26 cellular contexts compared by ENCODE assay signal in genomic region chr19:35144259-35144599, GRCh38. TPM values are rescaled to one million over a fixed set of nuclear protein-coding genes. Genes with fewer than 3 reads are reported as not detected.
DNase-seq lines count a peak whose midpoint lies in the region; FAIRE-seq and TF ChIP-seq lines count a peak whose summit lies in the region.
"Had no signal": no experiment of that assay in that cellular context is flagged by ENCODE, and none has a peak within 500 bp of the region (broad histone marks: within the 10 kb centered on the region; RNA-seq: fewer than 3 reads in every experiment).

No MANE protein-coding gene starts in this region.

- peak overlapping the region; percentile 27 for H3K27ac Mint-ChIP-seq in Calu3 (ENCODE audit: unreplicated experiment)
- H3K27ac Mint-ChIP-seq: activated T-cell treated with anti-CD3 and anti-CD28 coated beads, Interleukin-2, amount 50 U/mL, for 24 hours had no signal

- no peak overlapping the region for H2BK120ac ChIP-seq in mesendoderm (ENCODE audit: low read depth, low read length)

- H3K27me3 ChIP-seq in mesendoderm (ENCODE audit: insufficient read depth, low read length, poor library complexity) = peaks cover 6% of the 10 kb centered on the region
- H3K27me3 ChIP-seq: right lobe of liver had no signal

- peaks cover 4% of the 10 kb centered on the region for H3K4me1 ChIP-seq in mesendoderm (ENCODE audit: control insufficient read depth, low read depth, low read length)

- H3K36me3 Mint-ChIP-seq in Calu3 (ENCODE audit: insufficient read depth, unreplicated experiment) = peaks cover 22% of the 10 kb centered on the region

- no peak overlapping the region for H2BK5ac ChIP-seq in mesendoderm (ENCODE audit: low read length)

- H3K9ac ChIP-seq in mesendoderm (ENCODE audit: low read length) = no peak overlapping the region

- no peak overlapping the region for H3K4ac ChIP-seq in mesendoderm (ENCODE audit: low read depth, low read length)

- no CpG with 5 or more reads among the region's 6 CpGs for WGBS in mesendoderm (ENCODE audit: extremely low coverage, insufficient coverage, low lambda C conversion rate)

- H3K79me2 ChIP-seq in mesendoderm (ENCODE audit: control insufficient read depth, insufficient read depth, low read length) = no peaks in the 10 kb centered on the region

- intact Hi-C loops in Calu3 (cut with micrococcal nuclease; ENCODE audit: unreplicated experiment) = loop anchor here (5.0 kb wide), 1 partner anchor 103 kb away; the partner anchor contains the start of gene LSR

- CTCF ChIA-PET in Calu3 (lab: Charles Lee) = interaction anchor here (0.5 kb wide), 1 partner anchor 90 kb away, joined by 3 read pairs; no protein-coding TSS in a partner anchor

- peak overlapping the region; percentile 15 for H3K56ac ChIP-seq in mesendoderm (ENCODE audit: low read length)

- H4K8ac ChIP-seq in mesendoderm (ENCODE audit: low read depth, low read length) = no peak overlapping the region

- no peaks in the 10 kb centered on the region for H3K9me3 Mint-ChIP-seq in Calu3 (ENCODE audit: low read depth, unreplicated experiment)
- H3K9me3 Mint-ChIP-seq: activated T-cell treated with anti-CD3 and anti-CD28 coated beads, Interleukin-2, amount 50 U/mL, for 24 hours had no signal

- no peak overlapping the region for H3K23ac ChIP-seq in mesendoderm (ENCODE audit: low read length)

- no peak for TF ChIP-seq CTCF in Calu3 (IDR thresholded peaks at IDR 0.05; ENCODE audit: unreplicated experiment)

- no peak overlapping the region for H3K18ac ChIP-seq in mesendoderm (ENCODE audit: low read length)

- no peak overlapping the region for H2BK15ac ChIP-seq in mesendoderm (replicated peaks; ENCODE audit: low read depth)

- no peak for FAIRE-seq in frontal cortex (lab: Jason Lieb, UNC)

- H3K4me3 Mint-ChIP-seq in Calu3 (ENCODE audit: low read depth, unreplicated experiment) = no peak overlapping the region
- H3K4me3 Mint-ChIP-seq: activated T-cell treated with anti-CD3 and anti-CD28 coated beads, Interleukin-2, amount 50 U/mL, for 24 hours had no signal

- no peak for DNase-seq in Calu3
- DNase-seq in mesendoderm = no peak
- DNase-seq in frontal cortex (ENCODE audit: low spot score in 2 of 2) = no peak
- DNase-seq in retina = no peak
- DNase-seq in NCI-H446 (lab: John Stamatoyannopoulos, UW) = no peak
- DNase-seq: activated CD4-positive, alpha-beta T cell treated with anti-CD3 and anti-CD28 coated beads for 48 hours; activated T-cell treated with anti-CD3 and anti-CD28 coated beads, Interleukin-2, amount 50 U/mL, for 24 hours; DMS153; effector CD4-positive, alpha-beta T cell; lower lobe of right lung; mucosa of descending colon; NCI-H187; NCI-H524 treated with DMSO at 0.1 percent for 48 hours; NK-92 treated with Interleukin-12 subunit alpha and Interleukin-12 subunit beta, amount 100 ng/mL, for 24 hours; PC-3; right lobe of liver; stimulated activated CD4-positive, alpha-beta T cell treated with anti-CD3 and anti-CD28 coated beads, Interleukin-2, amount 100 ng/mL, for 48 hours; T-helper 9 cell; upper lobe of left lung had no signal

- H2AK5ac ChIP-seq in mesendoderm (ENCODE audit: low read length) = no peak overlapping the region

- peaks cover 33% of the 10 kb centered on the region for H3K4me1 Mint-ChIP-seq in Calu3 (ENCODE audit: low read depth, unreplicated experiment)

- H3K27ac ChIP-seq in angular gyrus (ENCODE audit: low read depth, low read length) (peak overlapping the region; percentile 82), mesendoderm (ENCODE audit: low read depth, low read length) (no peak overlapping the region), temporal lobe (ENCODE audit: low read depth, low read length) (peak overlapping the region; percentile 74)
- H3K27ac ChIP-seq: epithelial cell of prostate, lower lobe of right lung, right lobe of liver, upper lobe of left lung, VCaP had no signal

- no TSS peak for BruUV-seq in Calu3 (replicated peaks; lab: Mats Ljungman, UMichigan)

- H3K4me3 ChIP-seq in mesendoderm (ENCODE audit: low read length) = no peak overlapping the region
- H3K4me3 ChIP-seq: lower lobe of right lung, mucosa of descending colon, right lobe of liver, upper lobe of left lung had no signal

- no peaks in the 10 kb centered on the region for H3K79me1 ChIP-seq in mesendoderm (ENCODE audit: low read length)

- H3K27me3 Mint-ChIP-seq in Calu3 (ENCODE audit: unreplicated experiment) = peaks cover 17% of the 10 kb centered on the region

- no peak overlapping the region for H4K5ac ChIP-seq in mesendoderm (ENCODE audit: low read length)

- H3K36me3 ChIP-seq in mesendoderm (ENCODE audit: control insufficient read depth, insufficient read depth, low read length) = no peaks in the 10 kb centered on the region
- H3K36me3 ChIP-seq: lower lobe of right lung, upper lobe of left lung had no signal

- no peak overlapping the region for H3K4me2 ChIP-seq in mesendoderm (ENCODE audit: low read length)

RNA-seq across cellular contexts. Expression of gene FXYD7, which starts 1.2 kb away (rescaled TPM):
- total RNA-seq in Calu3 (2022) (0.90 and 1.3 TPM in 2 replicates), temporal lobe (10.1 TPM), frontal cortex (10.6 TPM)
- polyA plus RNA-seq in mesendoderm (2013, experiment 1 of 2) = 3.8 TPM
- 4.5 TPM for polyA plus RNA-seq in mesendoderm (2013, experiment 2 of 2)
- total RNA-seq: activated CD8-positive, alpha-beta memory T cell treated with anti-CD3 and anti-CD28 coated beads for 36 hours; kidney epithelial cell; lower lobe of right lung; PC-3 had no signal

RNA-seq across cellular contexts. Expression of gene FXYD1, which starts 5.6 kb away (rescaled TPM):
- total RNA-seq in Calu3 (2022) (1.6 and 2.0 TPM in 2 replicates), temporal lobe (0.74 TPM), frontal cortex (not detected)
- 3.2 TPM for polyA plus RNA-seq in mesendoderm (2013, experiment 1 of 2)
- polyA plus RNA-seq in mesendoderm (2013, experiment 2 of 2) = 3.1 TPM
- total RNA-seq: activated CD8-positive, alpha-beta memory T cell treated with anti-CD3 and anti-CD28 coated beads for 36 hours; kidney epithelial cell; PC-3 had no signal

RNA-seq across cellular contexts. Expression of gene LGI4, which starts 9.4 kb away (rescaled TPM):
- total RNA-seq in Calu3 (2022) (0.42 and 0.68 TPM in 2 replicates), temporal lobe (5.2 TPM), frontal cortex (9.0 TPM)
- polyA plus RNA-seq in mesendoderm (2013, experiment 1 of 2) = 0.34 TPM
- 0.49 TPM for polyA plus RNA-seq in mesendoderm (2013, experiment 2 of 2)
- total RNA-seq: activated CD8-positive, alpha-beta memory T cell treated with anti-CD3 and anti-CD28 coated beads for 36 hours; kidney epithelial cell had no signal

RNA-seq across cellular contexts. Expression of gene FXYD5, which starts 10.3 kb away (rescaled TPM):
- total RNA-seq in Calu3 (2022) (760 and 802 TPM in 2 replicates), temporal lobe (0.74 TPM), frontal cortex (not detected)
- 130 TPM for polyA plus RNA-seq in mesendoderm (2013, experiment 1 of 2)
- polyA plus RNA-seq in mesendoderm (2013, experiment 2 of 2) = 134 TPM

RNA-seq across cellular contexts. Expression of gene FXYD3, which starts 28.6 kb away (rescaled TPM):
- 183 and 291 TPM in 2 replicates for total RNA-seq in Calu3 (2022)
- 0.10 TPM for polyA plus RNA-seq in mesendoderm (2013, experiment 1 of 2)
- polyA plus RNA-seq in mesendoderm (2013, experiment 2 of 2) = 0.10 TPM
- total RNA-seq in temporal lobe = not detected
- not detected for total RNA-seq in frontal cortex
- total RNA-seq: activated CD8-positive, alpha-beta memory T cell treated with anti-CD3 and anti-CD28 coated beads for 36 hours; posterior vena cava had no signal
